19 cellular contexts compared by ENCODE assay signal in the genomic region with DNA sequence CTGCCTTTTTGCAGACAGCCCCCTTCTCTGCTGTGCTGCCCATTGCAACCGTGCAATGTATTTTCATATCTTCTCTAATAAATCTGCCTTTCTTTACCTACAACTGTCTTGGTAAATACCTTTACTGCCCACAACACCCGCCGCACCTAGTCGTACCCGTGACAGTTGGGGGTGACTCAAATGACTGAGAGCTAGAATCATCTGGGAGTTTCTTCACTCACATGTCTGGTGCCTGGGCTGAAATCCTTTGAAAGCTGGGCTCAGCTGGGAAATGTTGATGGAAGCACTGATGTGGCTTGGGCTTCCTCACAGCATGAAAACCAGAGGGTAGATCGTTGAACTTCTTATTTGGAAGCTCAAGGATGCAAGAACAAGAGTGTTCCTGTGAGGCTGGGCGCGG. TPM values are rescaled to one million over a fixed set of nuclear protein-coding genes. Genes with fewer than 3 reads are reported as not detected.
"Had no signal": no experiment of that assay in that cellular context is flagged by ENCODE, and none has a peak within 500 bp of the region (broad histone marks: within the 10 kb centered on the region; RNA-seq: fewer than 3 reads in every experiment).

No MANE protein-coding gene starts in this region.

- H3K27me3 ChIP-seq: brain microvascular endothelial cell, ovary had no signal

- ATAC-seq: activated CD4-positive, alpha-beta T cell treated with anti-CD3 and anti-CD28 coated beads for 36 hours; effector memory CD8-positive, alpha-beta T cell; gastrocnemius medialis; natural killer cell had no signal

- H3K9me3 Mint-ChIP-seq: activated CD4-positive, alpha-beta memory T cell treated with anti-CD3 and anti-CD28 coated beads, Interleukin-2, amount 10 ng/mL, durations not matched to agents 7 days and 5 days; effector memory CD8-positive, alpha-beta T cell; natural killer cell; stimulated activated memory B cell treated with anti-CD40 and anti-IgM and Interleukin-4, amounts not matched to agents 10 μg/mL and 1 μg/mL and 100 μg/mL, for 72 hours had no signal

- DNase-seq: activated CD4-positive, alpha-beta memory T cell treated with anti-CD3 and anti-CD28 coated beads, Interleukin-2, amount 10 ng/mL, durations not matched to agents 7 days and 5 days; activated CD4-positive, alpha-beta T cell treated with anti-CD3 and anti-CD28 coated beads for 36 hours; activated gamma-delta T cell; activated T-cell treated with anti-CD3 and anti-CD28 coated beads, Interleukin-2, amount 50 U/mL, for 48 hours; amygdala; brain microvascular endothelial cell; dermis blood vessel endothelial cell; effector memory CD8-positive, alpha-beta T cell; gastrocnemius medialis; islet precursor cell; left ventricle myocardium inferior; mesendoderm; natural killer cell; stimulated activated CD4-positive, alpha-beta T cell treated with anti-CD3 and anti-CD28 coated beads, Interleukin-12 subunit alpha, Interleukin-12 subunit beta, amount 100 ng/mL, for 4 hours had no signal

- H3K4me3 Mint-ChIP-seq: activated CD4-positive, alpha-beta memory T cell treated with anti-CD3 and anti-CD28 coated beads, Interleukin-2, amount 10 ng/mL, durations not matched to agents 7 days and 5 days; activated CD4-positive, alpha-beta T cell treated with anti-CD3 and anti-CD28 coated beads for 36 hours; activated naive CD8-positive, alpha-beta T cell; effector memory CD8-positive, alpha-beta T cell; natural killer cell; stimulated activated memory B cell treated with anti-CD40 and anti-IgM and Interleukin-4, amounts not matched to agents 10 μg/mL and 1 μg/mL and 100 μg/mL, for 72 hours had no signal

- H3K4me3 ChIP-seq: gastrocnemius medialis, left ventricle myocardium inferior, ovary, tibial nerve had no signal

- H3K27ac ChIP-seq: brain microvascular endothelial cell, gastrocnemius medialis, left ventricle myocardium inferior, ovary, tibial nerve had no signal

- H3K9me3 ChIP-seq: gastrocnemius medialis, left ventricle myocardium inferior, ovary, tibial nerve had no signal

- H3K27ac Mint-ChIP-seq: activated CD4-positive, alpha-beta memory T cell treated with anti-CD3 and anti-CD28 coated beads, Interleukin-2, amount 10 ng/mL, durations not matched to agents 7 days and 5 days; activated CD4-positive, alpha-beta T cell treated with anti-CD3 and anti-CD28 coated beads for 36 hours; activated naive CD8-positive, alpha-beta T cell; effector memory CD8-positive, alpha-beta T cell; natural killer cell; stimulated activated memory B cell treated with anti-CD40 and anti-IgM and Interleukin-4, amounts not matched to agents 10 μg/mL and 1 μg/mL and 100 μg/mL, for 72 hours had no signal

- H3K36me3 Mint-ChIP-seq: activated naive CD8-positive, alpha-beta T cell; natural killer cell; stimulated activated memory B cell treated with anti-CD40 and anti-IgM and Interleukin-4, amounts not matched to agents 10 μg/mL and 1 μg/mL and 100 μg/mL, for 72 hours had no signal

- H3K4me1 Mint-ChIP-seq: natural killer cell had no signal

- H3K36me3 ChIP-seq: brain microvascular endothelial cell, gastrocnemius medialis, left ventricle myocardium inferior, ovary had no signal

RNA-seq across cellular contexts. Expression of a gene that starts 2.8 kb away (rescaled TPM):
- total RNA-seq: activated CD4-positive, alpha-beta memory T cell treated with anti-CD3 and anti-CD28 coated beads, Interleukin-2, amount 10 ng/mL, durations not matched to agents 7 days and 5 days; activated CD4-positive, alpha-beta T cell treated with anti-CD3 and anti-CD28 coated beads for 36 hours; natural killer cell had no signal

RNA-seq across cellular contexts. Expression of a gene that starts 45.5 kb away (rescaled TPM):
- total RNA-seq: activated CD4-positive, alpha-beta memory T cell treated with anti-CD3 and anti-CD28 coated beads, Interleukin-2, amount 10 ng/mL, durations not matched to agents 7 days and 5 days; activated CD4-positive, alpha-beta T cell treated with anti-CD3 and anti-CD28 coated beads for 36 hours; dermis blood vessel endothelial cell; epithelial cell of proximal tubule; gastrocnemius medialis; left ventricle myocardium inferior had no signal
